ENCODE assay signal across 1 cellular context in the genomic region with DNA sequence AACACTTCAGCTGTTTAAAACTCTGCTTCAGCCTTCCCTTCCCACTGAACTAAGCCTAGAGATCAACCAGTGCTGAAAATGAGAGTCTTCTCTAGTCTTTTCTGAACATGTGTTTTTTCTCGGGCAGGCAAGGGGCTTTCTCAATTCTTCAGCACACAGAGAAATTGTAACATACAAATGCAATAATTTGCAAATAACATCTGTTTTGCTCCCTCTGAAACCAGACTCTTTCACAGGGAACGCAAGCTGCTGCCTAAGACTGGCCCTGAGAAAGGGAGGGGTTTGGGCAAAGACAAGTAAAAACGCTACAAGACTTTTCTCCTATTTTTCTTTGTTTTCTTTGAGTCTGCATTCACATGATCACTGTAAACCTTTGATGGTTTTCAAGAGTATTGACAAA.
TF ChIP-seq lines count a peak whose summit lies in the region.

No MANE protein-coding gene starts in this region.

TF ChIP-seq in GM23338, 12 proteins besides CTCF, POLR2A, EP300 and RAD21:
- TF ChIP-seq STAT1 (IDR thresholded peaks at IDR 0.05; ENCODE audit: unreplicated experiment) = no peak
- TF ChIP-seq ZNF114 (CRISPR knock-in tag; IDR thresholded peaks at IDR 0.05) = no peak
- TF ChIP-seq JUNB (IDR thresholded peaks at IDR 0.05; ENCODE audit: unreplicated experiment) = no peak
- no peak for TF ChIP-seq POLR2AphosphoS5 (IDR thresholded peaks at IDR 0.05; ENCODE audit: low read depth)
- TF ChIP-seq, protein P1, sequence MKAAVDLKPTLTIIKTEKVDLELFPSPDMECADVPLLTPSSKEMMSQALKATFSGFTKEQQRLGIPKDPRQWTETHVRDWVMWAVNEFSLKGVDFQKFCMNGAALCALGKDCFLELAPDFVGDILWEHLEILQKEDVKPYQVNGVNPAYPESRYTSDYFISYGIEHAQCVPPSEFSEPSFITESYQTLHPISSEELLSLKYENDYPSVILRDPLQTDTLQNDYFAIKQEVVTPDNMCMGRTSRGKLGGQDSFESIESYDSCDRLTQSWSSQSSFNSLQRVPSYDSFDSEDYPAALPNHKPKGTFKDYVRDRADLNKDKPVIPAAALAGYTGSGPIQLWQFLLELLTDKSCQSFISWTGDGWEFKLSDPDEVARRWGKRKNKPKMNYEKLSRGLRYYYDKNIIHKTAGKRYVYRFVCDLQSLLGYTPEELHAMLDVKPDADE (IDR thresholded peaks at IDR 0.05) = no peak
